1 cellular context compared by ENCODE assay signal in genomic region chr11:627273-627585, GRCh38.
TF ChIP-seq lines count a peak whose summit lies in the region.

No MANE protein-coding gene starts in this region.

TF ChIP-seq in WTC11, 78 proteins besides CTCF, POLR2A, EP300 and RAD21 (continued from another document):
- TF ChIP-seq E2F4 (CRISPR knock-in tag; IDR thresholded peaks at IDR 0.05; ENCODE audit: borderline replicate concordance, low read depth) (no peak), ATF2 (CRISPR knock-in tag; IDR thresholded peaks at IDR 0.05; ENCODE audit: borderline replicate concordance, low read depth) (no peak)
TF ChIP-seq in WTC11: peak in this region for 0.
